Comparison of ENCODE assay signal across 16 cellular contexts in genomic region chr1:12171206-12172041, GRCh38. TPM values are rescaled to one million over a fixed set of nuclear protein-coding genes. Genes with fewer than 3 reads are reported as not detected.
A peak's percentile ranks its signal among the peaks of the same experiment; 100 is the strongest.
DNase-seq lines count a peak whose midpoint lies in the region; ATAC-seq lines count a peak whose summit lies in the region.
"Had no signal": no experiment of that assay in that cellular context is flagged by ENCODE, and none has a peak within 500 bp of the region (broad histone marks: within the 10 kb centered on the region; RNA-seq: fewer than 3 reads in every experiment).

No MANE protein-coding gene starts in this region.

- no peaks in the 10 kb centered on the region for H3K9me3 ChIP-seq in T-helper 17 cell (ENCODE audit: control insufficient read depth, low read length, poor library complexity, severe bottlenecking)
- H3K9me3 ChIP-seq: HAP-1, uterus had no signal

- H3K4me3 Mint-ChIP-seq in T-helper 17 cell, result peak overlapping the region; percentile 65
- H3K4me3 Mint-ChIP-seq in effector memory CD8-positive, alpha-beta T cell, result peak overlapping the region; percentile 88 to 99
- H3K4me3 Mint-ChIP-seq in stimulated activated naive B cell treated with anti-CD40 and anti-IgM and Interleukin-4, amounts not matched to agents 10 μg/mL and 1 μg/mL and 100 μg/mL, for 72 hours, result peak overlapping the region in 1 of 2 donors; percentile 50
- H3K4me3 Mint-ChIP-seq: mesothelial cell of epicardium had no signal

- no peaks in the 10 kb centered on the region for H3K27me3 Mint-ChIP-seq in T-helper 17 cell
- H3K27me3 Mint-ChIP-seq in effector memory CD8-positive, alpha-beta T cell, result no peaks in the 10 kb centered on the region
- no peaks in the 10 kb centered on the region for H3K27me3 Mint-ChIP-seq in stimulated activated naive B cell treated with anti-CD40 and anti-IgM and Interleukin-4, amounts not matched to agents 10 μg/mL and 1 μg/mL and 100 μg/mL, for 72 hours

- peak overlapping the region; percentile 100 for H3K27ac Mint-ChIP-seq in T-helper 17 cell
- H3K27ac Mint-ChIP-seq in effector memory CD8-positive, alpha-beta T cell, result peak overlapping the region; percentile 99
- H3K27ac Mint-ChIP-seq in stimulated activated naive B cell treated with anti-CD40 and anti-IgM and Interleukin-4, amounts not matched to agents 10 μg/mL and 1 μg/mL and 100 μg/mL, for 72 hours, result peak overlapping the region; percentile 75
- H3K27ac Mint-ChIP-seq: mesothelial cell of epicardium had no signal

- peak; percentile 78 for DNase-seq in activated effector memory CD4-positive, alpha-beta T cell treated with anti-CD3 and anti-CD28 coated beads, Interleukin-2, amount 50 U/mL, for 16 hours
- DNase-seq in activated effector memory CD4-positive, alpha-beta T cell treated with Interleukin-2 at 50 U/mL for 16 hours, result no peak
- DNase-seq in T-helper 17 cell (peak in 2 of 3 donors; percentile 28 to 35), SW 1271 (lab: John Stamatoyannopoulos, UW) (no peak), DMS53 (lab: John Stamatoyannopoulos, UW) (no peak)
- DNase-seq in effector memory CD8-positive, alpha-beta T cell, result peak; percentile 33 to 39 (median 33)
- DNase-seq in stimulated activated naive B cell treated with anti-CD40 and anti-IgM and Interleukin-4, amounts not matched to agents 10 μg/mL and 1 μg/mL and 100 μg/mL, for 72 hours, result no peak
- no peak for DNase-seq in effector CD8-positive, alpha-beta T cell (lab: John Stamatoyannopoulos, UW)
- DNase-seq: activated CD8-positive, alpha-beta memory T cell treated with anti-CD3 and anti-CD28 coated beads, Interleukin-2, amount 50 U/mL, for 48 hours; DMS153; NCI-H1092 treated with DMSO at 0.1 percent for 48 hours; NCI-H446 treated with DMSO at 0.1 percent for 48 hours; uterus had no signal

- peaks cover 15% of the 10 kb centered on the region for H3K36me3 Mint-ChIP-seq in T-helper 17 cell (ENCODE audit: low read depth)
- peaks cover 75% of the 10 kb centered on the region for H3K36me3 Mint-ChIP-seq in effector memory CD8-positive, alpha-beta T cell (ENCODE audit: insufficient read depth)
- H3K36me3 Mint-ChIP-seq in stimulated activated naive B cell treated with anti-CD40 and anti-IgM and Interleukin-4, amounts not matched to agents 10 μg/mL and 1 μg/mL and 100 μg/mL, for 72 hours, result peaks cover 48 to 58% of the 10 kb centered on the region in 2 donors
- H3K36me3 Mint-ChIP-seq: mesothelial cell of epicardium had no signal

- ATAC-seq in T-helper 17 cell, result peak; percentile 35
- ATAC-seq in effector memory CD8-positive, alpha-beta T cell (replicated peaks), result peak; percentile 13
- peak in 1 of 2 donors; percentile 7 for ATAC-seq in stimulated activated naive B cell treated with anti-CD40 and anti-IgM and Interleukin-4, amounts not matched to agents 10 μg/mL and 1 μg/mL and 100 μg/mL, for 72 hours (replicated peaks)
- ATAC-seq: Panc1 had no signal

- H3K4me1 Mint-ChIP-seq in T-helper 17 cell, result peaks cover 72% of the 10 kb centered on the region
- H3K4me1 Mint-ChIP-seq in effector memory CD8-positive, alpha-beta T cell (ENCODE audit: low read depth in 2 of 2), result peaks cover 76 to 81% of the 10 kb centered on the region in 2 donors
- H3K4me1 Mint-ChIP-seq in stimulated activated naive B cell treated with anti-CD40 and anti-IgM and Interleukin-4, amounts not matched to agents 10 μg/mL and 1 μg/mL and 100 μg/mL, for 72 hours, result peaks cover 63 to 91% of the 10 kb centered on the region in 2 donors

- no peaks in the 10 kb centered on the region for H3K9me3 Mint-ChIP-seq in effector memory CD8-positive, alpha-beta T cell
- H3K9me3 Mint-ChIP-seq in stimulated activated naive B cell treated with anti-CD40 and anti-IgM and Interleukin-4, amounts not matched to agents 10 μg/mL and 1 μg/mL and 100 μg/mL, for 72 hours, result peaks cover 3 to 5% of the 10 kb centered on the region in 2 donors
- H3K9me3 Mint-ChIP-seq: mesothelial cell of epicardium had no signal

RNA-seq across cellular contexts. Expression of gene TNFRSF1B, which starts 4.6 kb away (rescaled TPM):
- total RNA-seq in T-helper 17 cell, result 100 to 1,000 TPM; 127 to 132 TPM

RNA-seq across cellular contexts. Expression of gene VPS13D, which starts 58.4 kb away (rescaled TPM):
- total RNA-seq in T-helper 17 cell, result 10 to 100 TPM; 63.5 to 67.6 TPM

Comparison
In these comparisons a context has a peak if more than half of its experiments do, and no peak if none do; other contexts are left out.
1. DNase-seq: peak in activated effector memory CD4-positive, alpha-beta T cell treated with anti-CD3 and anti-CD28 coated beads, Interleukin-2, amount 50 U/mL, for 16 hours (single experiment), T-helper 17 cell (2 of 3) and effector memory CD8-positive, alpha-beta T cell (3 of 3); none in activated effector memory CD4-positive, alpha-beta T cell treated with Interleukin-2 at 50 U/mL for 16 hours (single experiment), stimulated activated naive B cell treated with anti-CD40 and anti-IgM and Interleukin-4, amounts not matched to agents 10 μg/mL and 1 μg/mL and 100 μg/mL, for 72 hours (single experiment), SW 1271 (0 of 2), DMS53 (single experiment) and effector CD8-positive, alpha-beta T cell (single experiment).
2. Peak in every context shown above with its lines, with median percentiles within 50 percentile points of each other: H3K27ac Mint-ChIP-seq.